In the genomic region with DNA sequence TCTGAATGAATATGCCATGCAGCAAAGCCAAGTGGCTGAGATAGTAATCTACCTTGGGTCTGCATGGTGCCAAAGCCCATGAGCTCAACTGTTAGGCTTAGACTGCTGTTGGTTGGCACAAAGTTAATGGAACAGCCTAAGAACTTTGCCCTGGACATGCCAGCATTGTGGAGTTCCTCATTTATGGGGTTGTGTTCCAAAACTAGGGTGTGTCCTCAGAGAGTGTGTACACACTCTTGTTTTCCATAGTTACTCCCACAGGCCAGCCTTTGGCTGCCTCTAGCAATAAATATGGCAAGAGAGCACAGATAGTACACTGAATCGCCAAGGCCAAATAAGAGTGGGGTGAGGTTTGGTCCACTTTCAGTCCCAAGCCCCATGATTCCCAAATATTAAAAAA, we compare ENCODE assay signal across 3 cellular contexts. TPM values are rescaled to one million over a fixed set of nuclear protein-coding genes. Genes with fewer than 3 reads are reported as not detected.
"Had no signal": no experiment of that assay in that cellular context is flagged by ENCODE, and none has a peak within 500 bp of the region (broad histone marks: within the 10 kb centered on the region; RNA-seq: fewer than 3 reads in every experiment).

No MANE protein-coding gene starts in this region.

RNA-seq across cellular contexts. Expression of a gene that starts 30.6 kb away (rescaled TPM):
- total RNA-seq: M059J, MCF 10A, NCI-H460 had no signal
